Comparison of ENCODE assay signal across 8 cellular contexts in genomic region chrX:149504226-149504914, GRCh38. TPM values are rescaled to one million over a fixed set of nuclear protein-coding genes. Genes with fewer than 3 reads are reported as not detected.
DNase-seq lines count a peak whose midpoint lies in the region; TF ChIP-seq lines count a peak whose summit lies in the region.

No MANE protein-coding gene starts in this region.

- peak overlapping the region; percentile 62 for H3K4me3 ChIP-seq in HUES48 (ENCODE audit: low read depth, low read length)

- peaks cover 11% of the 10 kb centered on the region for H3K27me3 Mint-ChIP-seq in brain

- peak overlapping the region; percentile 48; the same call in 1 of the 2 replicates for H3K9ac ChIP-seq in HUES48 (ENCODE audit: low read depth, low read length)

- H3K27me3 ChIP-seq in HUES48 (ENCODE audit: control insufficient read depth, insufficient read depth, low read length) (no peaks in the 10 kb centered on the region), layer of hippocampus (ENCODE audit: control insufficient read depth, insufficient read depth, low read length) (no peaks in the 10 kb centered on the region)

- peak overlapping the region; percentile 85 to 98 (median 91) for H3K4me3 Mint-ChIP-seq in brain

- peak; percentile 57 for TF ChIP-seq CTCF in GM20000 (IDR thresholded peaks at IDR 0.05; ENCODE audit: extremely low read depth, missing control alignments)
- TF ChIP-seq CTCF in brain (conservative IDR thresholded peaks at IDR 0.05): peak in 1 of 2 experiments; percentile 31

- H3K27ac Mint-ChIP-seq in brain: peak overlapping the region; percentile 74 to 98 (median 95)

- no peaks in the 10 kb centered on the region for H3K4me1 ChIP-seq in HUES48 (ENCODE audit: control insufficient read depth, insufficient read depth, low read length)

- H3K36me3 ChIP-seq in HUES48 (ENCODE audit: control insufficient read depth, insufficient read depth, low read length): peaks cover 16% of the 10 kb centered on the region

- peaks cover 15% of the 10 kb centered on the region for H3K9me3 ChIP-seq in HUES48 (ENCODE audit: control insufficient read depth, insufficient read depth, low read length)

- no peaks in the 10 kb centered on the region for H3K9me3 Mint-ChIP-seq in brain

- H3K36me3 Mint-ChIP-seq in brain: peaks cover 16% of the 10 kb centered on the region

- DNase-seq in D341Med (ENCODE audit: low spot score) (peak; percentile 39), GM20000 (ENCODE audit: low spot score) (peak; percentile 59), T-helper 2 cell (peak; percentile 26 to 90 (median 62)), HPDE6-E6E7 (ENCODE audit: extremely low spot score) (no peak)
- DNase-seq in stimulated activated CD8-positive, alpha-beta memory T cell treated with anti-CD3 and anti-CD28 coated beads, Interleukin-12 subunit alpha, Interleukin-12 subunit beta, amount 100 ng/mL, for 4 hours (ENCODE audit: low read depth): peak; percentile 26

- H3K27ac ChIP-seq in HUES48 (ENCODE audit: low read depth, low read length): no peak overlapping the region
- H3K27ac ChIP-seq in layer of hippocampus (ENCODE audit: low read depth, low read length): peak overlapping the region; percentile 69

- H3K4me1 Mint-ChIP-seq in brain: peaks cover 22% of the 10 kb centered on the region

RNA-seq across cellular contexts. Expression of gene IDS, which starts 0.7 kb away (rescaled TPM):
- 128 TPM for polyA plus RNA-seq in brain (ENCODE audit: insufficient read depth, low read depth, low replicate concordance)

RNA-seq across cellular contexts. Expression of gene EOLA1, which starts 36.4 kb away (rescaled TPM):
- 27.3 TPM for polyA plus RNA-seq in brain (ENCODE audit: insufficient read depth, low read depth, low replicate concordance)

RNA-seq across cellular contexts. Expression of gene HSFX3, which starts 45.4 kb away (rescaled TPM):
- polyA plus RNA-seq in brain (ENCODE audit: insufficient read depth, low read depth, low replicate concordance): not detected
